12 cellular contexts compared by ENCODE assay signal in genomic region chr6:128098000-128098581, GRCh38.
DNase-seq lines count a peak whose midpoint lies in the region; ATAC-seq, FAIRE-seq and TF ChIP-seq lines count a peak whose summit lies in the region.
"Had no signal": no experiment of that assay in that cellular context is flagged by ENCODE, and none has a peak within 500 bp of the region (broad histone marks: within the 10 kb centered on the region; RNA-seq: fewer than 3 reads in every experiment).

No MANE protein-coding gene starts in this region.

- no peak overlapping the region for H3K27ac Mint-ChIP-seq in Caco-2 (ENCODE audit: unreplicated experiment)

- CTCF ChIA-PET in GM12878 (lab: Yijun Ruan, JAX) (no interaction called here), Caco-2 (lab: Charles Lee) (no interaction called here)

- no peak; a peak in 1 of 4 replicates for TF ChIP-seq EP300 in GM12878 (IDR thresholded peaks at IDR 0.05; ENCODE audit: borderline replicate concordance in 1 of 2, control insufficient read depth in 1 of 2, low read depth in 2 of 2, low read length in 2 of 2)

- H3K4me3 Mint-ChIP-seq in Caco-2 (ENCODE audit: unreplicated experiment): no peak overlapping the region

- no peaks in the 10 kb centered on the region for H3K9me3 ChIP-seq in GM12878 (replicated peaks; ENCODE audit: control insufficient read depth, insufficient read depth, low read length)
- no peaks in the 10 kb centered on the region for H3K9me3 ChIP-seq in testis
- H3K9me3 ChIP-seq in Caco-2: no peaks in the 10 kb centered on the region
- H3K9me3 ChIP-seq: BLaER1, transverse colon had no signal

- FAIRE-seq in GM12878 (lab: Jason Lieb, UNC): no peak

- 3% methylated on average over 2 of the region's 2 CpGs for WGBS in GM12878 (ENCODE audit: insufficient coverage, insufficient replicate concordance, low lambda C conversion rate, missing lambda C conversion rate)
- 64 to 67% methylated on average over 2 of the region's 2 CpGs for WGBS in testis, 2 donors

- BruUV-seq in GM12878 (replicated peaks; lab: Mats Ljungman, UMichigan): no TSS peak
- BruUV-seq in Caco-2 (replicated peaks; lab: Mats Ljungman, UMichigan): no TSS peak

- no peaks in the 10 kb centered on the region for H3K27me3 ChIP-seq in GM12878 (replicated peaks in 1 of 2; ENCODE audit: control insufficient read depth in 2 of 2, insufficient read depth in 2 of 2, low read length in 1 of 2)
- no peaks in the 10 kb centered on the region for H3K27me3 ChIP-seq in testis
- H3K27me3 ChIP-seq in Caco-2 (replicated peaks; ENCODE audit: control insufficient read depth, insufficient read depth, low read length): no peaks in the 10 kb centered on the region
- H3K27me3 ChIP-seq: BLaER1, transverse colon had no signal

- TF ChIP-seq POLR2A in GM12878 (IDR thresholded peaks at IDR 0.05; ENCODE audit: low read depth, low read length): no peak
- TF ChIP-seq POLR2A in testis (IDR thresholded peaks at IDR 0.05): no peak

- H3K4me3 ChIP-seq in GM12878 (no peak overlapping the region), testis (no peak overlapping the region), Caco-2 (ENCODE audit: low read depth, low read length) (no peak overlapping the region)
- H3K4me3 ChIP-seq: BLaER1, transverse colon had no signal

- no peaks in the 10 kb centered on the region for H3K27me3 Mint-ChIP-seq in Caco-2 (ENCODE audit: insufficient read depth, unreplicated experiment)

- intact Hi-C loops in GM12878 (cut with micrococcal nuclease; ENCODE audit: unreplicated experiment): no loop called here
- intact Hi-C loops in testis (cut with DNase I; ENCODE audit: low total_unique reads): no loop called here
- intact Hi-C loops in Caco-2 (cut with micrococcal nuclease; ENCODE audit: unreplicated experiment): no loop called here

- SMC1A ChIA-PET in GM12878 (lab: Charles Lee; ENCODE audit: uncharacterized antibody, unreplicated experiment): interaction anchor here (1.2 kb wide), 1 partner anchor 292 kb away, joined by 3 read pairs; no protein-coding TSS in a partner anchor

- POLR2A ChIA-PET in GM12878 (lab: Charles Lee) (no interaction called here), Caco-2 (lab: Charles Lee) (no interaction called here)

- H3K4me2 ChIP-seq in GM12878 (ENCODE audit: control insufficient read depth, insufficient read depth): no peak overlapping the region
- H3K4me2 ChIP-seq: BLaER1 had no signal

- no peak overlapping the region for H3K9ac ChIP-seq in GM12878 (ENCODE audit: control insufficient read depth, insufficient read depth, low read length)
- H3K9ac ChIP-seq: BLaER1 had no signal

- peak; percentile 8 for DNase-seq in stimulated activated CD4-positive, alpha-beta T cell treated with anti-CD3 and anti-CD28 coated beads, Interleukin-4, amount 100 ng/mL, for 24 hours
- no peak for DNase-seq in stimulated activated CD4-positive, alpha-beta T cell treated with anti-CD3 and anti-CD28 coated beads, Interleukin-4, amount 100 ng/mL, for 1 hour
- DNase-seq in HT1080 (ENCODE audit: low read depth): peak; percentile 38
- DNase-seq in GM12878 (ENCODE audit: low read depth, low spot score): no peak
- no peak for DNase-seq in HCEC 1CT
- no peak for DNase-seq in testis
- DNase-seq in Caco-2: no peak
- DNase-seq: NCI-H1048, transverse colon had no signal

- H3K79me2 ChIP-seq in GM12878 (ENCODE audit: control insufficient read depth, insufficient read depth, low read length): no peaks in the 10 kb centered on the region

- no peaks in the 10 kb centered on the region for H4K20me1 ChIP-seq in GM12878 (ENCODE audit: control insufficient read depth, insufficient read depth)
- H4K20me1 ChIP-seq: BLaER1 had no signal

- H3K9me3 Mint-ChIP-seq in Caco-2 (ENCODE audit: unreplicated experiment): no peaks in the 10 kb centered on the region

- RAD21 ChIA-PET in GM12878 (lab: Charles Lee; ENCODE audit: unreplicated experiment): no interaction called here

- no peaks in the 10 kb centered on the region for H3K36me3 Mint-ChIP-seq in Caco-2 (ENCODE audit: insufficient read depth, unreplicated experiment)

- ATAC-seq in GM12878 (peak; percentile 79), GM21576 (IDR thresholded peaks at IDR 0.05; ENCODE audit: unreplicated experiment) (no peak)

- in situ Hi-C loops in GM12878 (cut with MboI): no loop called here

- H3K4me1 ChIP-seq in GM12878 (ENCODE audit: control insufficient read depth, insufficient read depth, low read length) (no peaks in the 10 kb centered on the region), testis (no peaks in the 10 kb centered on the region), Caco-2 (0 out of 2 replicates have a peak, but pooled peaks cover 7% of the 10 kb centered on the region)
- H3K4me1 ChIP-seq: BLaER1, transverse colon had no signal

- no peaks in the 10 kb centered on the region for H3K36me3 ChIP-seq in GM12878 (ENCODE audit: control insufficient read depth in 2 of 2, insufficient read depth in 2 of 2, low read length in 1 of 2)
- H3K36me3 ChIP-seq in testis (ENCODE audit: low read depth, missing control alignments): no peaks in the 10 kb centered on the region
- no peaks in the 10 kb centered on the region for H3K36me3 ChIP-seq in Caco-2 (ENCODE audit: control insufficient read depth, insufficient read depth, low read length)
- H3K36me3 ChIP-seq: BLaER1, transverse colon had no signal

- TF ChIP-seq CTCF in GM12878 (IDR thresholded peaks at IDR 0.05 in 2 of 3, conservative IDR thresholded peaks at IDR 0.05 in 1 of 3; ENCODE audit: control insufficient read depth in 2 of 3, extremely low read depth in 1 of 3, insufficient read depth in 1 of 3, low read depth in 3 of 3, low read length in 3 of 3) (no peak), testis (IDR thresholded peaks at IDR 0.05) (no peak), Caco-2 (IDR thresholded peaks at IDR 0.05; ENCODE audit: insufficient read depth in 1 of 2, low read depth in 1 of 2, low read length in 1 of 2, severe bottlenecking in 1 of 2, unreplicated experiment in 1 of 2) (no peak)

- no peak overlapping the region for H2AFZ ChIP-seq in GM12878 (ENCODE audit: control insufficient read depth, low read depth, low read length)

- TF ChIP-seq RAD21 in GM12878 (IDR thresholded peaks at IDR 0.05; ENCODE audit: insufficient read depth, low read depth, low read length): no peak

- no peaks in the 10 kb centered on the region for H3K4me1 Mint-ChIP-seq in Caco-2 (ENCODE audit: low read depth, unreplicated experiment)

- no peak overlapping the region for H3K27ac ChIP-seq in GM12878 (ENCODE audit: control insufficient read depth, insufficient read depth)
- no peak overlapping the region for H3K27ac ChIP-seq in testis
- H3K27ac ChIP-seq: BLaER1, epithelial cell of prostate, transverse colon had no signal

TF ChIP-seq in GM12878, 131 proteins besides CTCF, POLR2A, EP300 and RAD21 (continues in another document):
- TF ChIP-seq SMAD1 (IDR thresholded peaks at IDR 0.05; ENCODE audit: low read depth, partially characterized antibody): no peak
- TF ChIP-seq MTA2 (IDR thresholded peaks at IDR 0.05; ENCODE audit: low read depth): 0 out of 2 replicates have a peak, but pooled peaks have one; percentile 19
- TF ChIP-seq, protein P1, sequence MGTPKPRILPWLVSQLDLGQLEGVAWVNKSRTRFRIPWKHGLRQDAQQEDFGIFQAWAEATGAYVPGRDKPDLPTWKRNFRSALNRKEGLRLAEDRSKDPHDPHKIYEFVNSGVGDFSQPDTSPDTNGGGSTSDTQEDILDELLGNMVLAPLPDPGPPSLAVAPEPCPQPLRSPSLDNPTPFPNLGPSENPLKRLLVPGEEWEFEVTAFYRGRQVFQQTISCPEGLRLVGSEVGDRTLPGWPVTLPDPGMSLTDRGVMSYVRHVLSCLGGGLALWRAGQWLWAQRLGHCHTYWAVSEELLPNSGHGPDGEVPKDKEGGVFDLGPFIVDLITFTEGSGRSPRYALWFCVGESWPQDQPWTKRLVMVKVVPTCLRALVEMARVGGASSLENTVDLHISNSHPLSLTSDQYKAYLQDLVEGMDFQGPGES (IDR thresholded peaks at IDR 0.05): no peak
- no peak for TF ChIP-seq WRNIP1 (IDR thresholded peaks at IDR 0.05; ENCODE audit: borderline replicate concordance, low read depth, low read length)
- TF ChIP-seq ATF7 (IDR thresholded peaks at IDR 0.05; ENCODE audit: low read depth): 0 out of 2 replicates have a peak, but pooled peaks have one; percentile 11
- TF ChIP-seq GATAD2B (conservative IDR thresholded peaks at IDR 0.05; ENCODE audit: low read depth): no peak
- no peak for TF ChIP-seq BRCA1 (IDR thresholded peaks at IDR 0.05; ENCODE audit: low read depth, low read length)
- TF ChIP-seq ZBTB33 (IDR thresholded peaks at IDR 0.05): no peak
- TF ChIP-seq SRF (IDR thresholded peaks at IDR 0.05; ENCODE audit: low read depth in 2 of 2, low read length in 2 of 2): no peak
- TF ChIP-seq SKIL (IDR thresholded peaks at IDR 0.05; ENCODE audit: low read depth, poor library complexity, severe bottlenecking): no peak
- no peak for TF ChIP-seq ESRRA (IDR thresholded peaks at IDR 0.05; ENCODE audit: low read length)

Comparison
In these comparisons a context has a peak if more than half of its experiments do, and no peak if none do; other contexts are left out.
1. DNase-seq: peak in stimulated activated CD4-positive, alpha-beta T cell treated with anti-CD3 and anti-CD28 coated beads, Interleukin-4, amount 100 ng/mL, for 24 hours (single experiment) and HT1080 (single experiment); none in stimulated activated CD4-positive, alpha-beta T cell treated with anti-CD3 and anti-CD28 coated beads, Interleukin-4, amount 100 ng/mL, for 1 hour (single experiment), GM12878 (single experiment), HCEC 1CT (single experiment), testis (single experiment) and Caco-2 (0 of 2).